In the genomic region with DNA sequence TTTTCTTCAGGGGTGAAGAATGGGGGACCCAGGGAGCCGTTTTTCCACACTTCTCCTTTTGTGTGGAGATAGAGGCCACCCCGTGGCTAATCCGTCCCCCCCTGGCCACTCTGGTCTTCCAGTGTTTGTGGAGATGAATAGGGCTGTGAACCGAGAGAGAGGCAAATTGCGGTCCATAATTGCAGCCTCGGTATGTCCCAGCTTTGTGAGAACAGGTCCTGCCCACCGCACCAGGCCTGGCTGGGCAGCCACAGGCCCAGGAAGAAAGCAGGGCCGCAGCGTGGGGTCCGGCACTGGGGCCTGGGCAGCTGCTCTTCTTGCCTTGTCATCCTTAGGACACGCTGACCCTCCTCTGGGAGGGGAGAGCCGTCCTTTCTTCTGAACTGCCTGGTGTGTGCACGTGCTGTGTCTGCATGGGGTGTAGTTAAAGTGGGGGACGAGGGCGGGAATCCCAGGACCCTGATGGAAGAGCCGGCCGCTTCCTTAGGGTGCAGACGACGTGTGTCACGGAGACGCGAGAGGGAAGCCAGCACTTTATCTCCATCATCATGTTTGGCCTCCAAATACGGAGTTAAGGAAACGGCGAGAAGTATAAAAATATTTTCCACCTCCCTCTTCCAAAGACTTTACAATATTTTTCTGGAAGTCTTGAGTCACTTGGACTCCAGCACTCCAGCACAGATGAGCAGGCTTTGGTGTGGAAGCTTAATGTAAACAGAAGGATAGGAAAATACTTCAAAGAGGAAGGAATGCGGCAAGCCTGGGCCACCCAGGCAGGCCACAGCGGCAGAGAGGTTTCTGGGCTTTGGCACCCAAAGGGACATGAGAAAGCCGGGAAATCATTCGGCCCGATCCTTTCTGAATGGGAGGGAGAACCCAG, we compare ENCODE assay signal across 25 cellular contexts.
DNase-seq lines count a peak whose midpoint lies in the region; ATAC-seq and TF ChIP-seq lines count a peak whose summit lies in the region.
"Had no signal": no experiment of that assay in that cellular context is flagged by ENCODE, and none has a peak within 500 bp of the region (broad histone marks: within the 10 kb centered on the region; RNA-seq: fewer than 3 reads in every experiment).

No MANE protein-coding gene starts in this region.

- H3K27ac Mint-ChIP-seq in activated T-helper 1 cell treated with anti-CD3 and anti-CD28 coated beads, Interleukin-12 subunit alpha, Interleukin-12 subunit beta, Interleukin-2, Interleukin-4 antibody, amounts not matched to agents 30 ng/mL and 10 ng/mL and 1 ng/mL, durations not matched to agents 14 hours and 24 hours and 36 hours, result no peak overlapping the region
- H3K27ac Mint-ChIP-seq: CD14-positive monocyte; effector memory CD8-positive, alpha-beta T cell; immature natural killer cell; memory B cell; natural killer cell treated with Interleukin-12 subunit alpha and Interleukin-12 subunit beta and Interleukin-15 and Interleukin-18, amount 100 ng/mL, for 72 hours; progenitor cell of endocrine pancreas; stimulated activated naive CD8-positive, alpha-beta T cell treated with anti-CD3 and anti-CD28 coated beads, Interleukin-15, amount 100 ng/mL, for 72 hours had no signal

- no peaks in the 10 kb centered on the region for H3K9me3 Mint-ChIP-seq in activated T-helper 1 cell treated with anti-CD3 and anti-CD28 coated beads, Interleukin-12 subunit alpha, Interleukin-12 subunit beta, Interleukin-2, Interleukin-4 antibody, amounts not matched to agents 30 ng/mL and 10 ng/mL and 1 ng/mL, durations not matched to agents 14 hours and 24 hours and 36 hours
- H3K9me3 Mint-ChIP-seq: effector memory CD8-positive, alpha-beta T cell; memory B cell; natural killer cell treated with Interleukin-12 subunit alpha and Interleukin-12 subunit beta and Interleukin-15 and Interleukin-18, amount 100 ng/mL, for 72 hours; stimulated activated naive CD8-positive, alpha-beta T cell treated with anti-CD3 and anti-CD28 coated beads, Interleukin-15, amount 100 ng/mL, for 72 hours had no signal

- H3K36me3 Mint-ChIP-seq in activated T-helper 1 cell treated with anti-CD3 and anti-CD28 coated beads, Interleukin-12 subunit alpha, Interleukin-12 subunit beta, Interleukin-2, Interleukin-4 antibody, amounts not matched to agents 30 ng/mL and 10 ng/mL and 1 ng/mL, durations not matched to agents 14 hours and 24 hours and 36 hours (ENCODE audit: low read depth), result no peaks in the 10 kb centered on the region
- H3K36me3 Mint-ChIP-seq: immature natural killer cell; memory B cell; natural killer cell treated with Interleukin-12 subunit alpha and Interleukin-12 subunit beta and Interleukin-15 and Interleukin-18, amount 100 ng/mL, for 72 hours had no signal

- H3K4me3 ChIP-seq in left ventricle myocardium inferior, result no peak overlapping the region
- H3K4me3 ChIP-seq in lower lobe of right lung, result no peak overlapping the region
- H3K4me3 ChIP-seq in thoracic aorta, result peak overlapping the region; percentile 17
- H3K4me3 ChIP-seq: GM12878, heart left ventricle, K562 had no signal

- no peaks in the 10 kb centered on the region for H3K9me3 ChIP-seq in left ventricle myocardium inferior (replicated peaks)
- no peaks in the 10 kb centered on the region for H3K9me3 ChIP-seq in lower lobe of right lung
- no peaks in the 10 kb centered on the region for H3K9me3 ChIP-seq in thoracic aorta
- H3K9me3 ChIP-seq: heart left ventricle had no signal

- ATAC-seq in Right ventricle myocardium inferior (no peak), lower lobe of right lung (no peak), thoracic aorta (ENCODE audit: insufficient number of reproducible peaks, low FRiP score, low read depth) (no peak), HG03135 (IDR thresholded peaks at IDR 0.05; ENCODE audit: unreplicated experiment) (no peak)
- ATAC-seq: effector memory CD8-positive, alpha-beta T cell; GM12878; heart left ventricle; K562; natural killer cell treated with Interleukin-12 subunit alpha and Interleukin-12 subunit beta and Interleukin-15 and Interleukin-18, amount 100 ng/mL, for 72 hours; stimulated activated naive CD8-positive, alpha-beta T cell treated with anti-CD3 and anti-CD28 coated beads, Interleukin-15, amount 100 ng/mL, for 72 hours had no signal

- TF ChIP-seq CTCF in left ventricle myocardium inferior (IDR thresholded peaks at IDR 0.05; ENCODE audit: borderline replicate concordance) (no peak), lower lobe of right lung (IDR thresholded peaks at IDR 0.05) (no peak), thoracic aorta (IDR thresholded peaks at IDR 0.05) (no peak)

- H3K4me1 ChIP-seq in left ventricle myocardium inferior, result peaks cover 5% of the 10 kb centered on the region
- H3K4me1 ChIP-seq in lower lobe of right lung, result no peaks in the 10 kb centered on the region
- peaks cover 3 to 42% of the 10 kb centered on the region in 2 donors for H3K4me1 ChIP-seq in thoracic aorta (ENCODE audit: control insufficient read depth in 1 of 2, low read depth in 2 of 2)

- intact Hi-C loops in Right ventricle myocardium inferior (cut with DNase I) (loop anchor here (10.0 kb wide), 2 partner anchors 726 to 1056 kb away; no protein-coding TSS in a partner anchor), left ventricle myocardium inferior (cut with micrococcal nuclease) (no loop called here), lower lobe of right lung (cut with DNase I) (no loop called here)
- intact Hi-C loops in activated T-helper 1 cell treated with anti-CD3 and anti-CD28 coated beads, Interleukin-12 subunit alpha, Interleukin-12 subunit beta, Interleukin-2, Interleukin-4 antibody, amounts not matched to agents 30 ng/mL and 10 ng/mL and 1 ng/mL, durations not matched to agents 14 hours and 24 hours and 36 hours (cut with micrococcal nuclease), result no loop called here

- no peak overlapping the region for H3K4me3 Mint-ChIP-seq in activated T-helper 1 cell treated with anti-CD3 and anti-CD28 coated beads, Interleukin-12 subunit alpha, Interleukin-12 subunit beta, Interleukin-2, Interleukin-4 antibody, amounts not matched to agents 30 ng/mL and 10 ng/mL and 1 ng/mL, durations not matched to agents 14 hours and 24 hours and 36 hours
- H3K4me3 Mint-ChIP-seq: effector memory CD8-positive, alpha-beta T cell; immature natural killer cell; memory B cell; natural killer cell treated with Interleukin-12 subunit alpha and Interleukin-12 subunit beta and Interleukin-15 and Interleukin-18, amount 100 ng/mL, for 72 hours; stimulated activated naive CD8-positive, alpha-beta T cell treated with anti-CD3 and anti-CD28 coated beads, Interleukin-15, amount 100 ng/mL, for 72 hours had no signal

- H3K27ac ChIP-seq in left ventricle myocardium inferior (replicated peaks), result no peak overlapping the region
- H3K27ac ChIP-seq in caudate nucleus (ENCODE audit: low read depth, low read length), result peak overlapping the region; percentile 58
- H3K27ac ChIP-seq in lower lobe of right lung, result no peak overlapping the region
- peak overlapping the region; percentile 55 to 60 for H3K27ac ChIP-seq in thoracic aorta
- H3K27ac ChIP-seq: heart left ventricle, RWPE1 had no signal

- H3K36me3 ChIP-seq in left ventricle myocardium inferior, result no peaks in the 10 kb centered on the region
- H3K36me3 ChIP-seq in lower lobe of right lung, result no peaks in the 10 kb centered on the region
- no peaks in the 10 kb centered on the region for H3K36me3 ChIP-seq in thoracic aorta
- H3K36me3 ChIP-seq: heart left ventricle had no signal

- H3K27me3 ChIP-seq in left ventricle myocardium inferior (ENCODE audit: low read depth) (peaks cover 80% of the 10 kb centered on the region), lower lobe of right lung (ENCODE audit: low read depth) (peaks cover 34% of the 10 kb centered on the region), thoracic aorta (replicated peaks; ENCODE audit: insufficient read depth) (no peaks in the 10 kb centered on the region)

- peaks cover 3% of the 10 kb centered on the region for H3K27me3 Mint-ChIP-seq in activated T-helper 1 cell treated with anti-CD3 and anti-CD28 coated beads, Interleukin-12 subunit alpha, Interleukin-12 subunit beta, Interleukin-2, Interleukin-4 antibody, amounts not matched to agents 30 ng/mL and 10 ng/mL and 1 ng/mL, durations not matched to agents 14 hours and 24 hours and 36 hours (ENCODE audit: insufficient read depth)

- no peaks in the 10 kb centered on the region for H3K4me1 Mint-ChIP-seq in activated T-helper 1 cell treated with anti-CD3 and anti-CD28 coated beads, Interleukin-12 subunit alpha, Interleukin-12 subunit beta, Interleukin-2, Interleukin-4 antibody, amounts not matched to agents 30 ng/mL and 10 ng/mL and 1 ng/mL, durations not matched to agents 14 hours and 24 hours and 36 hours (ENCODE audit: low read depth)
- H3K4me1 Mint-ChIP-seq: CD14-positive monocyte; memory B cell; stimulated activated naive CD8-positive, alpha-beta T cell treated with anti-CD3 and anti-CD28 coated beads, Interleukin-15, amount 100 ng/mL, for 72 hours had no signal

- DNase-seq in Right ventricle myocardium inferior (ENCODE audit: missing footprints) (peak; percentile 43), left ventricle myocardium inferior (no peak), caudate nucleus (lab: John Stamatoyannopoulos, UW) (peak in 1 of 61 donors; percentile 51), lower lobe of right lung (peak; percentile 43), thoracic aorta (ENCODE audit: low spot score) (no peak), AML-193 (lab: John Stamatoyannopoulos, UW) (no peak)
- DNase-seq in activated T-helper 1 cell treated with anti-CD3 and anti-CD28 coated beads, Interleukin-12 subunit alpha, Interleukin-12 subunit beta, Interleukin-2, Interleukin-4 antibody, amounts not matched to agents 30 ng/mL and 10 ng/mL and 1 ng/mL, durations not matched to agents 14 hours and 24 hours and 36 hours (ENCODE audit: low spot score), result no peak
- DNase-seq: activated CD4-positive, alpha-beta T cell treated with anti-CD3 and anti-CD28 coated beads for 4 hours; amniotic stem cell; cerebellar nuclear complex; effector memory CD8-positive, alpha-beta T cell; immature natural killer cell; NCI-H1930; small intestine; stimulated activated CD4-positive, alpha-beta T cell treated with anti-CD3 and anti-CD28 coated beads, Interleukin-4, amount 100 ng/mL, for 1 hour; stimulated activated naive CD8-positive, alpha-beta T cell treated with anti-CD3 and anti-CD28 coated beads, Interleukin-15, amount 100 ng/mL, for 72 hours had no signal

Comparison
In these comparisons a context has a peak if more than half of its experiments do, and no peak if none do; other contexts are left out.
1. DNase-seq: peak in Right ventricle myocardium inferior (single experiment) and lower lobe of right lung (single experiment); none in left ventricle myocardium inferior (single experiment), thoracic aorta (single experiment), AML-193 (0 of 2) and activated T-helper 1 cell treated with anti-CD3 and anti-CD28 coated beads, Interleukin-12 subunit alpha, Interleukin-12 subunit beta, Interleukin-2, Interleukin-4 antibody, amounts not matched to agents 30 ng/mL and 10 ng/mL and 1 ng/mL, durations not matched to agents 14 hours and 24 hours and 36 hours (single experiment).
2. H3K27ac ChIP-seq: peak in caudate nucleus (single experiment) and thoracic aorta (2 of 2); none in left ventricle myocardium inferior (single experiment) and lower lobe of right lung (single experiment).